In the genomic region with DNA sequence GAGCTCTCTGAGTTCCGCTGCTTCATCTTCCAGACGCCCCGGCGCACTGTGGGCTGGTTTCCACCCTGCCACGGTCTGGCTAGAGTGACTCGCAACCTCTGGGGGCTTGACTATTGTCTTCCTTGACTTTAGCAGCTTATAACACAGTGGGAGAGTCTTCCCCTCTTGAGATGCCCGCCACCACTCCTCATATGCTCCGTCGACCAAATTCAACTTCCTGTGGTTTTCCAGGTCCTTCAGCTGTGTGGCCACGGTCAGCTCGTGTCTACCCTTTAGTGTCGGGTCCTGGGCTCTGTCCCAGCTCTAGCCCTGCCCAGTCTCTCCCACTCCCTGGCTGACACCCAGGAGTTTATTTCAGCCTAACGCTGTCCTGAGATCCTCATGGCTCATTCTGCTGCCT, we compare ENCODE assay signal across 10 cellular contexts. TPM values are rescaled to one million over a fixed set of nuclear protein-coding genes. Genes with fewer than 3 reads are reported as not detected.
DNase-seq lines count a peak whose midpoint lies in the region; TF ChIP-seq lines count a peak whose summit lies in the region.
"Had no signal": no experiment of that assay in that cellular context is flagged by ENCODE, and none has a peak within 500 bp of the region (broad histone marks: within the 10 kb centered on the region; RNA-seq: fewer than 3 reads in every experiment).

No MANE protein-coding gene starts in this region.

- intact Hi-C loops in tibial artery (cut with DNase I; ENCODE audit: low total_unique reads), result no loop called here

- no peaks in the 10 kb centered on the region for H3K36me3 ChIP-seq in tibial artery

- no peak overlapping the region for H3K4me3 ChIP-seq in tibial artery

- no peaks in the 10 kb centered on the region for H3K9me3 ChIP-seq in tibial artery

- peak overlapping the region; percentile 65 for H3K27ac Mint-ChIP-seq in activated T-cell treated with anti-CD3 and anti-CD28 coated beads, Interleukin-2, amount 50 U/mL, for 24 hours
- no peak overlapping the region for H3K27ac Mint-ChIP-seq in progenitor cell of endocrine pancreas

- TF ChIP-seq CTCF in tibial artery (IDR thresholded peaks at IDR 0.05) (no peak), progenitor cell of endocrine pancreas (IDR thresholded peaks at IDR 0.05; ENCODE audit: unreplicated experiment) (no peak)

- H3K4me1 Mint-ChIP-seq in activated T-cell treated with anti-CD3 and anti-CD28 coated beads, Interleukin-2, amount 50 U/mL, for 24 hours (ENCODE audit: low read depth), result peaks cover 57% of the 10 kb centered on the region
- peaks cover 3% of the 10 kb centered on the region for H3K4me1 Mint-ChIP-seq in progenitor cell of endocrine pancreas (ENCODE audit: low read depth)

- H3K4me1 ChIP-seq in tibial artery, result peaks cover 0 to 30% (median 16%) of the 10 kb centered on the region in 4 donors

- H3K27me3 Mint-ChIP-seq in activated T-cell treated with anti-CD3 and anti-CD28 coated beads, Interleukin-2, amount 50 U/mL, for 24 hours, result peaks cover 36% of the 10 kb centered on the region
- peaks cover 12% of the 10 kb centered on the region for H3K27me3 Mint-ChIP-seq in progenitor cell of endocrine pancreas

- no peak overlapping the region for H3K4me3 Mint-ChIP-seq in activated T-cell treated with anti-CD3 and anti-CD28 coated beads, Interleukin-2, amount 50 U/mL, for 24 hours
- no peak overlapping the region for H3K4me3 Mint-ChIP-seq in progenitor cell of endocrine pancreas (ENCODE audit: low read depth)

- no peaks in the 10 kb centered on the region for H3K27me3 ChIP-seq in tibial artery

- H3K27ac ChIP-seq in tibial artery, result peak overlapping the region; percentile 14 to 31
- H3K27ac ChIP-seq: KMS-11, SK-N-MC had no signal

- DNase-seq in activated T-cell treated with anti-CD3 and anti-CD28 coated beads, Interleukin-2, amount 50 U/mL, for 24 hours, result peak; percentile 49
- no peak for DNase-seq in activated T-cell treated with anti-CD3 and anti-CD28 coated beads, Interleukin-2, amount 50 U/mL, for 1 hour
- DNase-seq in astrocyte of the hippocampus (ENCODE audit: low read depth, low spot score) (peak; percentile 75), medulla oblongata (ENCODE audit: extremely low spot score) (peak; percentile 11), tibial artery (peak in 1 of 2 donors; percentile 76), DMS114 treated with DMSO at 0.1 percent for 48 hours (lab: John Stamatoyannopoulos, UW; ENCODE audit: unreplicated experiment) (no peak), progenitor cell of endocrine pancreas (ENCODE audit: low spot score, unreplicated experiment) (no peak)
- no peak for DNase-seq in activated CD4-positive, CD25-positive, alpha-beta regulatory T cell (lab: John Stamatoyannopoulos, UW)

- H3K36me3 Mint-ChIP-seq in activated T-cell treated with anti-CD3 and anti-CD28 coated beads, Interleukin-2, amount 50 U/mL, for 24 hours (ENCODE audit: low read depth), result peaks cover 5% of the 10 kb centered on the region
- no peaks in the 10 kb centered on the region for H3K36me3 Mint-ChIP-seq in progenitor cell of endocrine pancreas (ENCODE audit: insufficient read depth)

- no peaks in the 10 kb centered on the region for H3K9me3 Mint-ChIP-seq in activated T-cell treated with anti-CD3 and anti-CD28 coated beads, Interleukin-2, amount 50 U/mL, for 24 hours
- no peaks in the 10 kb centered on the region for H3K9me3 Mint-ChIP-seq in progenitor cell of endocrine pancreas (ENCODE audit: low read depth)

RNA-seq across cellular contexts. Expression of a gene that starts 28.2 kb away (rescaled TPM):
- total RNA-seq in progenitor cell of endocrine pancreas, result 29.0 and 33.4 TPM in 2 replicates

Comparison
In these comparisons a context has a peak if more than half of its experiments do, and no peak if none do; other contexts are left out.
1. DNase-seq: peak in activated T-cell treated with anti-CD3 and anti-CD28 coated beads, Interleukin-2, amount 50 U/mL, for 24 hours (single experiment), astrocyte of the hippocampus (single experiment) and medulla oblongata (single experiment); none in activated T-cell treated with anti-CD3 and anti-CD28 coated beads, Interleukin-2, amount 50 U/mL, for 1 hour (single experiment), DMS114 treated with DMSO at 0.1 percent for 48 hours (single experiment), activated CD4-positive, CD25-positive, alpha-beta regulatory T cell (0 of 4) and progenitor cell of endocrine pancreas (single experiment).